ENCODE assay signal across 8 cellular contexts in genomic region chr19:39480337-39481228, GRCh38. TPM values are rescaled to one million over a fixed set of nuclear protein-coding genes. Genes with fewer than 3 reads are reported as not detected.
DNase-seq lines count a peak whose midpoint lies in the region; ATAC-seq, FAIRE-seq and TF ChIP-seq lines count a peak whose summit lies in the region.

TSS of gene TIMM50 (plus strand) at chr19:39480838. CDS start at chr19:39480854, 16 bp downstream.

- peak; percentile 98 to 99 (median 99) for ATAC-seq in natural killer cell

- no peak for TF ChIP-seq CTCF in fibroblast of mammary gland (conservative IDR thresholded peaks at IDR 0.05; ENCODE audit: control insufficient read depth, insufficient read depth, low read depth, low read length)
- TF ChIP-seq CTCF in natural killer cell (IDR thresholded peaks at IDR 0.05), result no peak

- H3K9me3 Mint-ChIP-seq in activated T-helper 2 cell treated with anti-CD3 and anti-CD28 coated beads, Interferon-gamma antibody, Interleukin-2, Interleukin-4, amounts not matched to agents 10 μg/mL and 5 μg/mL and 100 μg/mL, durations not matched to agents 14 hours and 24 hours and 36 hours, result no peaks in the 10 kb centered on the region
- no peaks in the 10 kb centered on the region for H3K9me3 Mint-ChIP-seq in natural killer cell

- peak within 1 kb of the TSS; percentile 84 for H3K27ac Mint-ChIP-seq in activated T-helper 2 cell treated with anti-CD3 and anti-CD28 coated beads, Interferon-gamma antibody, Interleukin-2, Interleukin-4, amounts not matched to agents 10 μg/mL and 5 μg/mL and 100 μg/mL, durations not matched to agents 14 hours and 24 hours and 36 hours
- H3K27ac Mint-ChIP-seq in natural killer cell, result peak within 1 kb of the TSS; percentile 92 to 94

- no peaks in the 10 kb centered on the region for H3K27me3 Mint-ChIP-seq in activated T-helper 2 cell treated with anti-CD3 and anti-CD28 coated beads, Interferon-gamma antibody, Interleukin-2, Interleukin-4, amounts not matched to agents 10 μg/mL and 5 μg/mL and 100 μg/mL, durations not matched to agents 14 hours and 24 hours and 36 hours (ENCODE audit: low read depth)
- H3K27me3 Mint-ChIP-seq in natural killer cell (ENCODE audit: low read depth in 2 of 2), result no peaks in the 10 kb centered on the region

- intact Hi-C loops in activated T-helper 2 cell treated with anti-CD3 and anti-CD28 coated beads, Interferon-gamma antibody, Interleukin-2, Interleukin-4, amounts not matched to agents 10 μg/mL and 5 μg/mL and 100 μg/mL, durations not matched to agents 14 hours and 24 hours and 36 hours (cut with micrococcal nuclease), result loop anchor here (2.0 kb wide), 3 partner anchors 36 to 52 kb away; partner anchors contain the start of genes EID2B and SUPT5H
- intact Hi-C loops in natural killer cell (cut with micrococcal nuclease), result loop anchor here (1.0 to 5.0 kb wide), 2 partner anchors 35 to 83 kb away; partner anchors contain the start of gene SUPT5H

- TF ChIP-seq POLR2A in H54 (IDR thresholded peaks at IDR 0.05; ENCODE audit: low read depth, low read length) (peak; percentile 79), Raji (IDR thresholded peaks at IDR 0.05; ENCODE audit: insufficient read depth, low read depth, low read length) (peak; percentile 84)

- H3K4me3 Mint-ChIP-seq in activated T-helper 2 cell treated with anti-CD3 and anti-CD28 coated beads, Interferon-gamma antibody, Interleukin-2, Interleukin-4, amounts not matched to agents 10 μg/mL and 5 μg/mL and 100 μg/mL, durations not matched to agents 14 hours and 24 hours and 36 hours (ENCODE audit: low read depth), result peak within 1 kb of the TSS; percentile 97
- peak within 1 kb of the TSS; percentile 93 for H3K4me3 Mint-ChIP-seq in natural killer cell

- peak within 1 kb of the TSS; percentile 99 for H3K4me3 ChIP-seq in fibroblast of mammary gland (ENCODE audit: control insufficient read depth, low read depth, low read length)

- peaks cover 48% of the 10 kb centered on the region for H3K36me3 Mint-ChIP-seq in activated T-helper 2 cell treated with anti-CD3 and anti-CD28 coated beads, Interferon-gamma antibody, Interleukin-2, Interleukin-4, amounts not matched to agents 10 μg/mL and 5 μg/mL and 100 μg/mL, durations not matched to agents 14 hours and 24 hours and 36 hours (ENCODE audit: low read depth)
- no peaks in the 10 kb centered on the region for H3K36me3 Mint-ChIP-seq in natural killer cell

- DNase-seq in EH (ENCODE audit: low read depth), result peak; percentile 95
- DNase-seq in H54 (ENCODE audit: insufficient read length, low spot score), result peak; percentile 96
- DNase-seq in M059J (ENCODE audit: low read depth), result peak; percentile 96
- DNase-seq in activated T-helper 2 cell treated with anti-CD3 and anti-CD28 coated beads, Interferon-gamma antibody, Interleukin-2, Interleukin-4, amounts not matched to agents 10 μg/mL and 5 μg/mL and 100 μg/mL, durations not matched to agents 14 hours and 24 hours and 36 hours (ENCODE audit: low spot score), result peak; percentile 96
- peak; percentile 89 for DNase-seq in fibroblast of mammary gland (ENCODE audit: low read depth)
- DNase-seq in natural killer cell, result peak; percentile 96
- DNase-seq in stimulated activated naive CD4-positive, alpha-beta T cell (lab: John Stamatoyannopoulos, UW), result peak; percentile 90 to 96 (median 94)

- FAIRE-seq in H54 (lab: Jason Lieb, UNC), result no peak

- H3K4me1 Mint-ChIP-seq in activated T-helper 2 cell treated with anti-CD3 and anti-CD28 coated beads, Interferon-gamma antibody, Interleukin-2, Interleukin-4, amounts not matched to agents 10 μg/mL and 5 μg/mL and 100 μg/mL, durations not matched to agents 14 hours and 24 hours and 36 hours (ENCODE audit: low read depth), result peaks cover 24% of the 10 kb centered on the region
- H3K4me1 Mint-ChIP-seq in natural killer cell, result peaks cover 20 to 22% of the 10 kb centered on the region in 2 donors

RNA-seq across cellular contexts. Expression of gene TIMM50, which starts in this region (rescaled TPM):
- 88.1 and 93.0 TPM in 2 replicates for total RNA-seq in M059J (2014; rRNA removed; shearing (Covaris generic))
- total RNA-seq in activated T-helper 2 cell treated with anti-CD3 and anti-CD28 coated beads, Interferon-gamma antibody, Interleukin-2, Interleukin-4, amounts not matched to agents 10 μg/mL and 5 μg/mL and 100 μg/mL, durations not matched to agents 14 hours and 24 hours and 36 hours, result 110 and 115 TPM in 2 replicates
- total RNA-seq in natural killer cell, result 10 to 100 TPM; 50.1 to 67.2 (median 60.8) TPM

Comparison
In these comparisons a context has a peak if more than half of its experiments do, and no peak if none do; other contexts are left out.
1. Peak in every context shown above with its lines: DNase-seq, ATAC-seq and H3K4me3 ChIP-seq.